Comparison of ENCODE assay signal across 21 cellular contexts in genomic region chr4:169689681-169690080, GRCh38.
"Had no signal": no experiment of that assay in that cellular context is flagged by ENCODE, and none has a peak within 500 bp of the region (broad histone marks: within the 10 kb centered on the region; RNA-seq: fewer than 3 reads in every experiment).

No MANE protein-coding gene starts in this region.

- FAIRE-seq: RCC 7860 had no signal

- H3K36me3 ChIP-seq: SJSA1 had no signal

- DNase-seq: activated CD4-positive, alpha-beta T cell treated with anti-CD3 and anti-CD28 coated beads for 4 hours; activated CD8-positive, alpha-beta memory T cell treated with anti-CD3 and anti-CD28 coated beads, Interleukin-2, amount 50 U/mL, for 4 hours; activated CD8-positive, alpha-beta T cell treated with anti-CD3 and anti-CD28 coated beads for 36 hours; activated gamma-delta T cell treated with Interleukin-2 at 50 U/mL for 16 hours; activated naive CD4-positive, alpha-beta T cell treated with anti-CD3 and anti-CD28 coated beads, Interleukin-2, amount 10 ng/mL, durations not matched to agents 7 days and 5 days; activated naive CD8-positive, alpha-beta T cell treated with anti-CD3 and anti-CD28 coated beads for 36 hours; activated T-cell treated with anti-CD3 and anti-CD28 coated beads, Interleukin-2, amount 50 U/mL, for 72 hours; brain microvascular endothelial cell; Kasumi-1; NCI-H146; NCI-H1930; NCI-H226; NCI-H526 treated with DMSO at 0.1 percent for 48 hours; PC-3; SHP77; SW 1271 had no signal

- H3K27me3 ChIP-seq: brain microvascular endothelial cell, cardiac muscle cell, SJSA1 had no signal

- ATAC-seq: activated CD4-positive, CD25-positive, alpha-beta regulatory T cell treated with anti-CD3 and anti-CD28 coated beads, Interleukin-2, amount 50 U/mL, for 24 hours; activated CD8-positive, alpha-beta T cell treated with anti-CD3 and anti-CD28 coated beads for 36 hours; activated T-cell treated with anti-CD3 and anti-CD28 coated beads, Interleukin-2, amount 50 U/mL, for 72 hours; PC-3; SK-N-SH treated with all-trans-retinoic acid at 6 μM for 48 hours had no signal

- H3K4me3 ChIP-seq: cardiac muscle cell, SJSA1 had no signal

- H3K9me3 ChIP-seq: SJSA1 had no signal

- H3K4me1 ChIP-seq: SJSA1 had no signal

- H3K27ac ChIP-seq: brain microvascular endothelial cell, cardiac muscle cell, SJSA1 had no signal
